Comparison of ENCODE assay signal across 23 cellular contexts in the genomic region with DNA sequence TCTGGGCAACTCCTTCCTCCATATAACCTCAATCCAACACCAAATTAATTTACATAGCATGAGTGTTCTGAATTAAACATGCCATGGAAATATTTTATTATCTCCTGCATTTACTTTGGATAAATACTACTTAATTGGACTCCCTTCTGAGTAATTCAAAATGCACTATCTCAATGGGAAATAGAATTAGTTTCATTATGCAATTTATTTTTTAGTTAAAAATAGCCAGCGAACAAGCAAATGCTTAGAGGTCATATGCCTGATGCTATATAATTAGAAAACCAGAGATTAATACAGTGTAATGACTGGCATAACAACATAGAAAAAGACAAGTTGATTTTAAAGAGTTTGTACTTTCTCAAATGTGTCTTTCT.
"Had no signal": no experiment of that assay in that cellular context is flagged by ENCODE, and none has a peak within 500 bp of the region (broad histone marks: within the 10 kb centered on the region; RNA-seq: fewer than 3 reads in every experiment).

No MANE protein-coding gene starts in this region.

- H3K27ac ChIP-seq: brain microvascular endothelial cell, heart right ventricle had no signal

- H3K4me3 Mint-ChIP-seq: activated CD4-positive, alpha-beta T cell treated with anti-CD3 and anti-CD28 coated beads, Interleukin-2, amount 10 ng/mL, durations not matched to agents 24 days and 14 days; activated CD8-positive, alpha-beta T cell treated with anti-CD3 and anti-CD28 coated beads, Interleukin-2, amount 10 ng/mL, durations not matched to agents 7 days and 5 days; activated naive CD4-positive, alpha-beta T cell treated with anti-CD3 and anti-CD28 coated beads, Interleukin-2, amount 50 U/mL, for 24 hours; central memory CD8-positive, alpha-beta T cell; naive B cell had no signal

- H3K4me1 ChIP-seq: left lung had no signal

- H3K9me3 Mint-ChIP-seq: activated CD4-positive, alpha-beta T cell treated with anti-CD3 and anti-CD28 coated beads, Interleukin-2, amount 10 ng/mL, durations not matched to agents 24 days and 14 days; central memory CD8-positive, alpha-beta T cell had no signal

- H3K4me3 ChIP-seq: heart right ventricle, left lung had no signal

- DNase-seq: activated CD4-positive, alpha-beta T cell treated with anti-CD3 and anti-CD28 coated beads, Interleukin-2, amount 10 ng/mL, durations not matched to agents 24 days and 14 days; activated CD4-positive, CD25-positive, alpha-beta regulatory T cell; activated CD8-positive, alpha-beta memory T cell treated with anti-CD3 and anti-CD28 coated beads, Interleukin-2, amount 50 U/mL, for 4 hours; activated CD8-positive, alpha-beta T cell treated with anti-CD3 and anti-CD28 coated beads, Interleukin-2, amount 10 ng/mL, durations not matched to agents 7 days and 5 days; activated effector memory CD4-positive, alpha-beta T cell treated with anti-CD3 and anti-CD28 coated beads, Interleukin-2, amount 50 U/mL, for 16 hours; activated T-cell treated with anti-CD3 and anti-CD28 coated beads, Interleukin-2, amount 50 U/mL, for 48 hours; amygdala; brain microvascular endothelial cell; cortex of kidney; effector CD8-positive, alpha-beta T cell; heart right ventricle; islet precursor cell; left lung; naive B cell; posterior cingulate gyrus; stimulated activated CD4-positive, alpha-beta T cell treated with anti-CD3 and anti-CD28 coated beads, Interleukin-15, amount 100 ng/mL, for 24 hours; stimulated activated CD4-positive, alpha-beta T cell treated with anti-CD3 and anti-CD28 coated beads, Interleukin-4, amount 100 ng/mL, for 24 hours; stimulated activated CD8-positive, alpha-beta memory T cell treated with anti-CD3 and anti-CD28 coated beads, Interleukin-4, amount 100 ng/mL, for 48 hours; stimulated activated naive CD4-positive, alpha-beta T cell treated with Interleukin-2 at 50 U/mL for 16 hours; T-helper 2 cell; trophoblast cell had no signal

- H3K27ac Mint-ChIP-seq: activated CD4-positive, alpha-beta T cell treated with anti-CD3 and anti-CD28 coated beads, Interleukin-2, amount 10 ng/mL, durations not matched to agents 24 days and 14 days; activated CD8-positive, alpha-beta T cell treated with anti-CD3 and anti-CD28 coated beads, Interleukin-2, amount 10 ng/mL, durations not matched to agents 7 days and 5 days; activated naive CD4-positive, alpha-beta T cell treated with anti-CD3 and anti-CD28 coated beads, Interleukin-2, amount 50 U/mL, for 24 hours; naive B cell had no signal

- ATAC-seq: activated CD8-positive, alpha-beta T cell treated with anti-CD3 and anti-CD28 coated beads, Interleukin-2, amount 10 ng/mL, durations not matched to agents 7 days and 5 days; heart right ventricle; left lung had no signal

- H3K27me3 ChIP-seq: brain microvascular endothelial cell, left lung had no signal

- H3K9me3 ChIP-seq: heart right ventricle, left lung had no signal

- H3K36me3 ChIP-seq: brain microvascular endothelial cell, heart right ventricle, left lung had no signal

- H3K4me1 Mint-ChIP-seq: activated CD4-positive, alpha-beta T cell treated with anti-CD3 and anti-CD28 coated beads, Interleukin-2, amount 10 ng/mL, durations not matched to agents 24 days and 14 days; activated naive CD4-positive, alpha-beta T cell treated with anti-CD3 and anti-CD28 coated beads, Interleukin-2, amount 50 U/mL, for 24 hours; central memory CD8-positive, alpha-beta T cell had no signal
